ENCODE assay signal across 31 cellular contexts in genomic region chr14:95903616-95904107, GRCh38. TPM values are rescaled to one million over a fixed set of nuclear protein-coding genes. Genes with fewer than 3 reads are reported as not detected.
DNase-seq lines count a peak whose midpoint lies in the region; ATAC-seq, FAIRE-seq and TF ChIP-seq lines count a peak whose summit lies in the region.
"Had no signal": no experiment of that assay in that cellular context is flagged by ENCODE, and none has a peak within 500 bp of the region (broad histone marks: within the 10 kb centered on the region; RNA-seq: fewer than 3 reads in every experiment).

No MANE protein-coding gene starts in this region.

- CTCF ChIA-PET in H1 (lab: Charles Lee; ENCODE audit: partially characterized antibody), result interaction anchor here (1.0 to 1.3 kb wide), 2 partner anchors 90 to 129 kb away, joined by 3 read pairs; no protein-coding TSS in a partner anchor
- CTCF ChIA-PET in PC-9 (lab: Charles Lee), result no interaction called here

- no peak overlapping the region for H3K23ac ChIP-seq in H1 (ENCODE audit: insufficient read length)

- H3K79me2 ChIP-seq in H1 (ENCODE audit: control insufficient read depth in 1 of 2, insufficient read depth in 2 of 2, low read length in 2 of 2) (peaks cover 0 to 15% of the 10 kb centered on the region in 2 experiments; a peak in 1 of 4 replicates), PC-9 (ENCODE audit: low read depth) (no peaks in the 10 kb centered on the region)

- no peak overlapping the region for H2BK120ac ChIP-seq in H1 (replicated peaks; ENCODE audit: low read depth, low read length)

- H3K36me3 ChIP-seq in H1 (ENCODE audit: control insufficient read depth in 2 of 4, insufficient read depth in 4 of 4, low read length in 3 of 4) (peaks cover 0 to 40% (median 0%) of the 10 kb centered on the region in 4 experiments; a peak in 5 of 8 replicates), PC-9 (ENCODE audit: low read depth) (no peaks in the 10 kb centered on the region), tibial artery (no peaks in the 10 kb centered on the region)

- H2BK12ac ChIP-seq in H1 (ENCODE audit: low read depth, low read length), result no peak overlapping the region

- WGBS in H1 (ENCODE audit: extremely low coverage in 1 of 2, insufficient coverage in 1 of 2, insufficient read length in 1 of 2, insufficient replicate concordance in 2 of 2, low coverage in 1 of 2, low lambda C conversion rate in 2 of 2, missing lambda C conversion rate in 1 of 2), 2 experiments, result 85% methylated on average over 4 of the region's 4 CpGs; no CpG with 5 or more reads in 1 of the 2 experiments

- H3K79me1 ChIP-seq in H1 (ENCODE audit: low read depth, low read length), result peaks cover 1% of the 10 kb centered on the region

- H2BK5ac ChIP-seq in H1 (ENCODE audit: low read depth, low read length), result peak overlapping the region; percentile 28

- no peak for TF ChIP-seq RAD21 in H1 (IDR thresholded peaks at IDR 0.05 in 1 of 2, conservative IDR thresholded peaks at IDR 0.05 in 1 of 2; ENCODE audit: low read depth in 2 of 2, low read length in 2 of 2)

- no peak overlapping the region; the same call in 1 of the 2 replicates for H3K27ac ChIP-seq in H1 (ENCODE audit: low read depth, low read length)
- H3K27ac ChIP-seq in PC-9, result no peak overlapping the region
- H3K27ac ChIP-seq in tibial artery, result no peak overlapping the region
- H3K27ac ChIP-seq: C4-2B had no signal

- FAIRE-seq in H1 (lab: Jason Lieb, UNC), result no peak
- FAIRE-seq: A204.1, G401.6, GM12878, K562 had no signal

- H3K4ac ChIP-seq in H1 (replicated peaks; ENCODE audit: insufficient read length, low read depth, low read length), result no peak overlapping the region

- H4K5ac ChIP-seq in H1 (ENCODE audit: insufficient read length, low read depth, low read length), result no peak overlapping the region

- no peak for TF ChIP-seq POLR2A in H1 (IDR thresholded peaks at IDR 0.05; ENCODE audit: control extremely low read depth in 1 of 2, low read depth in 2 of 2, low read length in 2 of 2)

- no peaks in the 10 kb centered on the region for H3K36me3 Mint-ChIP-seq in natural killer cell treated with Interleukin-12 subunit alpha and Interleukin-12 subunit beta and Interleukin-15 and Interleukin-18, amount 100 ng/mL, for 72 hours
- no peaks in the 10 kb centered on the region for H3K36me3 Mint-ChIP-seq in natural killer cell
- H3K36me3 Mint-ChIP-seq: CD8-positive, alpha-beta T cell; T-cell had no signal

- H3K27me3 Mint-ChIP-seq in natural killer cell treated with Interleukin-12 subunit alpha and Interleukin-12 subunit beta and Interleukin-15 and Interleukin-18, amount 100 ng/mL, for 72 hours, result peaks cover 17 to 37% of the 10 kb centered on the region in 2 donors
- peaks cover 1 to 7% of the 10 kb centered on the region in 2 donors for H3K27me3 Mint-ChIP-seq in natural killer cell (ENCODE audit: low read depth in 2 of 2)

- no peaks in the 10 kb centered on the region for H3K4me1 Mint-ChIP-seq in natural killer cell treated with Interleukin-12 subunit alpha and Interleukin-12 subunit beta and Interleukin-15 and Interleukin-18, amount 100 ng/mL, for 72 hours (ENCODE audit: low read depth in 2 of 2)
- no peaks in the 10 kb centered on the region for H3K4me1 Mint-ChIP-seq in natural killer cell
- H3K4me1 Mint-ChIP-seq: T-cell had no signal

- no peaks in the 10 kb centered on the region for H3K23me2 ChIP-seq in H1 (ENCODE audit: low read depth, low read length)

- H4K8ac ChIP-seq in H1 (ENCODE audit: extremely low read depth, insufficient read depth, low read length), result no peak overlapping the region

- TF ChIP-seq EP300 in H1 (IDR thresholded peaks at IDR 0.05; ENCODE audit: borderline replicate concordance in 1 of 2, low read depth in 2 of 2, low read length in 2 of 2), result no peak

- no peak for TF ChIP-seq CTCF in natural killer cell (IDR thresholded peaks at IDR 0.05)
- TF ChIP-seq CTCF in H1 (IDR thresholded peaks at IDR 0.05; ENCODE audit: control extremely low read depth in 1 of 3, insufficient read depth in 1 of 3, low read depth in 1 of 3, low read length in 3 of 3), result no peak
- TF ChIP-seq CTCF in PC-9 (conservative IDR thresholded peaks at IDR 0.05), result no peak
- TF ChIP-seq CTCF in tibial artery (IDR thresholded peaks at IDR 0.05), result no peak

- H3K9me3 ChIP-seq in H1 (ENCODE audit: insufficient read depth in 2 of 2, low read depth in 1 of 2, low read length in 1 of 2) (no peaks in the 10 kb centered on the region), PC-9 (ENCODE audit: insufficient read depth, low read depth) (no peaks in the 10 kb centered on the region), tibial artery (no peaks in the 10 kb centered on the region)

- H3K9me2 ChIP-seq in PC-9 (ENCODE audit: insufficient read depth), result no peaks in the 10 kb centered on the region

- H3K27ac Mint-ChIP-seq in natural killer cell treated with Interleukin-12 subunit alpha and Interleukin-12 subunit beta and Interleukin-15 and Interleukin-18, amount 100 ng/mL, for 72 hours, result no peak overlapping the region
- no peak overlapping the region for H3K27ac Mint-ChIP-seq in natural killer cell
- H3K27ac Mint-ChIP-seq: CD8-positive, alpha-beta T cell; GM23338; T-cell had no signal

- H2BK20ac ChIP-seq in H1 (ENCODE audit: low read length), result no peak overlapping the region

- H3K4me3 Mint-ChIP-seq in natural killer cell treated with Interleukin-12 subunit alpha and Interleukin-12 subunit beta and Interleukin-15 and Interleukin-18, amount 100 ng/mL, for 72 hours, result no peak overlapping the region
- H3K4me3 Mint-ChIP-seq in natural killer cell, result no peak overlapping the region
- H3K4me3 Mint-ChIP-seq: CD8-positive, alpha-beta T cell; GM23338; T-cell had no signal

- H3K56ac ChIP-seq in H1 (replicated peaks; ENCODE audit: insufficient read length, low read depth, low read length), result no peak overlapping the region

- H3K27me3 ChIP-seq in H1 (replicated peaks in 1 of 4; ENCODE audit: control insufficient read depth in 3 of 4, extremely low read depth in 1 of 4, insufficient read depth in 3 of 4, low read length in 3 of 4), result no peaks in the 10 kb centered on the region
- H3K27me3 ChIP-seq in PC-9 (ENCODE audit: insufficient read depth, low read depth), result peaks cover 11% of the 10 kb centered on the region; the same call in 1 of the 2 replicates
- peaks cover 0 to 5% of the 10 kb centered on the region in 2 donors for H3K27me3 ChIP-seq in tibial artery

- H4K91ac ChIP-seq in H1 (replicated peaks; ENCODE audit: insufficient read length, low read length), result peak overlapping the region; percentile 9

- H3K4me1 ChIP-seq in H1 (replicated peaks in 1 of 4; ENCODE audit: control insufficient read depth in 3 of 4, insufficient read depth in 4 of 4, low read length in 3 of 4), result peaks cover 0 to 3% (median 2%) of the 10 kb centered on the region in 4 experiments; a peak in 4 of 7 replicates
- H3K4me1 ChIP-seq in PC-9 (replicated peaks; ENCODE audit: insufficient read depth), result no peaks in the 10 kb centered on the region
- H3K4me1 ChIP-seq in tibial artery, result no peaks in the 10 kb centered on the region

- 0 out of 2 replicates have a peak overlapping the region, but pooled peaks have one; percentile 0 for H2AK5ac ChIP-seq in H1 (ENCODE audit: low read depth, low read length)

- no peak overlapping the region for H2BK15ac ChIP-seq in H1 (ENCODE audit: low read length)

- no peak overlapping the region for H3K14ac ChIP-seq in H1 (ENCODE audit: insufficient read length)

- peak; percentile 15 for DNase-seq in natural killer cell treated with Interleukin-12 subunit alpha and Interleukin-12 subunit beta and Interleukin-15 and Interleukin-18, amount 100 ng/mL, for 72 hours (ENCODE audit: low spot score)
- DNase-seq in natural killer cell (no peak), NCI-H146 (lab: John Stamatoyannopoulos, UW) (peak; percentile 45), H1 (ENCODE audit: low read depth in 1 of 2, low spot score in 2 of 2) (no peak), PC-9 (no peak), tibial artery (no peak)
- DNase-seq: AML-193; Calu3; CD8-positive, alpha-beta T cell; HCEC 1CT; Kasumi-1; NCI-H1092 treated with DMSO at 0.1 percent for 48 hours; NCI-H1436; NCI-H1930; NCI-H446; NCI-H748 treated with DMSO at 0.1 percent for 48 hours; NK-92 treated with Interleukin-12 subunit alpha and Interleukin-12 subunit beta, amount 100 ng/mL, for 24 hours; PC-3; T-cell had no signal

- H3F3A ChIP-seq in PC-9 (ENCODE audit: insufficient read depth, low read depth), result no peaks in the 10 kb centered on the region

- POLR2A ChIA-PET in H1 (lab: Charles Lee; ENCODE audit: partially characterized antibody), result interaction anchor here (0.8 to 1.2 kb wide), 2 partner anchors 27 to 195 kb away, joined by 3 read pairs; partner anchors contain the start of gene TUNAR
- POLR2A ChIA-PET in PC-9 (lab: Charles Lee; ENCODE audit: unreplicated experiment), result no interaction called here

- H2AFZ ChIP-seq in H1 (ENCODE audit: low read length) (no peak overlapping the region), PC-9 (no peak overlapping the region)
- H2AFZ ChIP-seq: GM23338 had no signal

- H3K4me2 ChIP-seq in H1 (ENCODE audit: insufficient read depth in 1 of 2, low read depth in 2 of 2, low read length in 2 of 2) (no peak overlapping the region), PC-9 (no peak overlapping the region)
- H3K4me2 ChIP-seq: GM23338 had no signal

- H3K18ac ChIP-seq in H1 (ENCODE audit: extremely low read depth, low read length), result 0 out of 2 replicates have a peak overlapping the region, but pooled peaks have one; percentile 5

- no peak overlapping the region for H3K9ac ChIP-seq in H1 (replicated peaks in 1 of 4; ENCODE audit: extremely low read depth in 1 of 4, low read depth in 3 of 4, low read length in 3 of 4)

- no peaks in the 10 kb centered on the region for H3K9me3 Mint-ChIP-seq in natural killer cell treated with Interleukin-12 subunit alpha and Interleukin-12 subunit beta and Interleukin-15 and Interleukin-18, amount 100 ng/mL, for 72 hours
- no peaks in the 10 kb centered on the region for H3K9me3 Mint-ChIP-seq in natural killer cell
- H3K9me3 Mint-ChIP-seq: CD8-positive, alpha-beta T cell; GM23338; T-cell had no signal

- intact Hi-C loops in natural killer cell (cut with micrococcal nuclease) (no loop called here), PC-9 (cut with micrococcal nuclease; ENCODE audit: unreplicated experiment) (no loop called here), tibial artery (cut with DNase I; ENCODE audit: low total_unique reads) (no loop called here)

- H3K4me3 ChIP-seq in H1 (ENCODE audit: extremely low read depth in 1 of 4, insufficient read depth in 2 of 4, low read depth in 3 of 4, low read length in 4 of 4), result no peak overlapping the region
- no peak overlapping the region for H3K4me3 ChIP-seq in PC-9
- no peak overlapping the region for H3K4me3 ChIP-seq in tibial artery
- H3K4me3 ChIP-seq: GM12878, GM23338, K562 had no signal

- H4K20me1 ChIP-seq in H1 (replicated peaks in 1 of 2; ENCODE audit: control insufficient read depth in 1 of 2, insufficient read depth in 2 of 2, low read length in 2 of 2), result no peaks in the 10 kb centered on the region
- no peaks in the 10 kb centered on the region for H4K20me1 ChIP-seq in PC-9 (ENCODE audit: insufficient read depth)

- BruUV-seq in PC-9 (replicated peaks; lab: Mats Ljungman, UMichigan), result no TSS peak

- ATAC-seq in natural killer cell treated with Interleukin-12 subunit alpha and Interleukin-12 subunit beta and Interleukin-15 and Interleukin-18, amount 100 ng/mL, for 72 hours, result no peak
- no peak for ATAC-seq in natural killer cell
- no peak for ATAC-seq in HG03097 (IDR thresholded peaks at IDR 0.05; ENCODE audit: low FRiP score, unreplicated experiment)
- ATAC-seq: CD8-positive, alpha-beta T cell; GM12878; GM23338; K562; PC-3; T-cell had no signal

RNA-seq across cellular contexts. Expression of gene TUNAR, which starts 27.0 kb away (rescaled TPM):
- total RNA-seq in natural killer cell treated with Interleukin-12 subunit alpha and Interleukin-12 subunit beta and Interleukin-15 and Interleukin-18, amount 100 ng/mL, for 72 hours, result not detected
- not detected for total RNA-seq in natural killer cell
- 63.7 and 63.9 TPM in 2 replicates for total RNA-seq in H1 (2021; fragmentation: NEBNext Ultra II Directional; extraction: Animal tissue kit (Norgen Biotek cat#: 25700))
- polyA plus RNA-seq in H1 (2011; rRNA removed), result 12.3 and 12.8 TPM in 2 replicates
- polyA plus RNA-seq in H1 (2011; cell fraction: cytosol; rRNA removed), result 18.2 TPM
- polyA plus RNA-seq in H1 (2011; cell fraction: nucleus; rRNA removed), result 13.0 TPM
- polyA plus RNA-seq in H1 (2012, experiment 1 of 2), result 48.9 to 70.8 TPM (median 51.8 TPM) in 4 replicates
- 53.8 TPM for polyA plus RNA-seq in H1 (2012, experiment 2 of 2)
- 46.4 TPM for polyA plus RNA-seq in H1 (2013, experiment 1 of 2)
- 49.6 TPM for polyA plus RNA-seq in H1 (2013, experiment 2 of 2)
- 11.2 and 12.1 TPM in 2 replicates for polyA minus RNA-seq in H1 (2011; rRNA and poly(A)+ RNA removed)
- 16.5 TPM for polyA minus RNA-seq in H1 (2011; cell fraction: cytosol; rRNA and poly(A)+ RNA removed)
- 15.7 TPM for polyA minus RNA-seq in H1 (2011; cell fraction: nucleus; rRNA and poly(A)+ RNA removed)
- total RNA-seq in PC-9 (2021), result not detected in 2 replicates
- total RNA-seq: Calu3; CD8-positive, alpha-beta T cell; GM12878; K562; M059J; PC-3; Right ventricle myocardium inferior; RPMI7951; T-cell; T-helper 2 cell treated with Interferon-gamma antibody and Interleukin-4, amounts not matched to agents 100 ng/mL and 5 ng/mL, for 36 hours had no signal
- polyA plus RNA-seq: AG04450, K562 had no signal

Comparison
In these comparisons a context has a peak if more than half of its experiments do, and no peak if none do; other contexts are left out.
1. DNase-seq: peak in natural killer cell treated with Interleukin-12 subunit alpha and Interleukin-12 subunit beta and Interleukin-15 and Interleukin-18, amount 100 ng/mL, for 72 hours (single experiment) and NCI-H146 (single experiment); none in natural killer cell (single experiment), H1 (0 of 2), PC-9 (0 of 2) and tibial artery (0 of 2).
2. RNA of gene TUNAR, which starts 27.0 kb away (total RNA-seq): 63.7 to 63.9 TPM in H1; not detected in natural killer cell treated with Interleukin-12 subunit alpha and Interleukin-12 subunit beta and Interleukin-15 and Interleukin-18, amount 100 ng/mL, for 72 hours, not detected in natural killer cell and not detected in PC-9; every median in the first group is over 10 times any median in the second.